In the genomic region with DNA sequence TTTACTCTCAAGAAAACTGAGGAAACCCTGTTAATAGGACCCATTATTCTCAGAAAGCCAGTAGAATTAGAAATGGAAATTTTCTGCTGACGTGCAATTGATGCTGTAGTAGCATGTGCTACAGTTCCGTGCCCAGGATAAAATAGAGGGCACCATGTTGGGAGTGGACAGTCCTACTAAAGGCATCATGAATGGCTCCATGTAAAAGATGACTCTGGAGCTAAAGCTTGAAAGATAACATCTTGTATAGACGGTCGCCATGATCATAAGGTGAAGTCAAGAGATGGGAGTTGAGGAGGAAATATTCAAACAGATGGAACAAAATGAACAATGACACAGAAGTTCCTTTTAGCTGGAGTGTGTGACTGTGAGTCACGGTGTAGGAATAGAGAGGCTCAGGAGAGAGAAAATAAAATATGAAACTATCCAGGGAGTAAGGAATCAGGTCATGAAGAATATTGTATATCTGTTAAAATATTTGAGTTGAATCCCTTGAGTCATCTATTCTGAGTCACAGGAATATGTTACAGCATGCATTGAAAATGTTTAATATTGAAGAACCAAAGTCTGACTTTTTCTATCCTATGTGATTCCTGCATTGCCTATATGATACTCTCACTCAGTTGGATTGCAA, we compare ENCODE assay signal across 17 cellular contexts. TPM values are rescaled to one million over a fixed set of nuclear protein-coding genes. Genes with fewer than 3 reads are reported as not detected.
DNase-seq lines count a peak whose midpoint lies in the region; FAIRE-seq and TF ChIP-seq lines count a peak whose summit lies in the region.
"Had no signal": no experiment of that assay in that cellular context is flagged by ENCODE, and none has a peak within 500 bp of the region (broad histone marks: within the 10 kb centered on the region; RNA-seq: fewer than 3 reads in every experiment).

No MANE protein-coding gene starts in this region.

- peaks cover 24% of the 10 kb centered on the region for H3K4me1 ChIP-seq in keratinocyte (ENCODE audit: control insufficient read depth, extremely low read depth, insufficient read depth, low read length)
- H3K4me1 ChIP-seq: Caco-2, spleen had no signal

- peak; percentile 67 for FAIRE-seq in keratinocyte (lab: Jason Lieb, UNC)

- H3K27me3 Mint-ChIP-seq in Calu3 (ENCODE audit: unreplicated experiment) (no peaks in the 10 kb centered on the region), chondrocyte (ENCODE audit: low read depth) (peaks cover 11% of the 10 kb centered on the region)
- H3K27me3 Mint-ChIP-seq: IgD-negative memory B cell had no signal

- H3K79me2 ChIP-seq in keratinocyte (ENCODE audit: control insufficient read depth, insufficient read depth, low read length) = no peaks in the 10 kb centered on the region

- TF ChIP-seq CTCF in Calu3 (IDR thresholded peaks at IDR 0.05; ENCODE audit: unreplicated experiment) = no peak
- no peak for TF ChIP-seq CTCF in chondrocyte (IDR thresholded peaks at IDR 0.05)
- no peak for TF ChIP-seq CTCF in keratinocyte (optimal IDR thresholded peaks at IDR 0.05 in 1 of 3, IDR thresholded peaks at IDR 0.05 in 1 of 3, conservative IDR thresholded peaks at IDR 0.05 in 1 of 3; ENCODE audit: extremely low read depth in 1 of 3, insufficient read depth in 2 of 3, low read length in 3 of 3)

- H3K27ac Mint-ChIP-seq in Calu3 (ENCODE audit: unreplicated experiment) = peak overlapping the region; percentile 40
- peak overlapping the region; percentile 24 for H3K27ac Mint-ChIP-seq in chondrocyte (ENCODE audit: unreplicated experiment)
- H3K27ac Mint-ChIP-seq: activated CD8-positive, alpha-beta T cell treated with anti-CD3 and anti-CD28 coated beads, Interleukin-2, amount 10 ng/mL, durations not matched to agents 7 days and 5 days; IgD-negative memory B cell had no signal

- intact Hi-C loops in Calu3 (cut with micrococcal nuclease; ENCODE audit: unreplicated experiment) = no loop called here

- CTCF ChIA-PET in Calu3 (lab: Charles Lee) = no interaction called here

- H3K36me3 ChIP-seq in keratinocyte (ENCODE audit: control insufficient read depth in 2 of 2, extremely low read depth in 1 of 2, insufficient read depth in 2 of 2, low read length in 2 of 2) = no peaks in the 10 kb centered on the region
- no peaks in the 10 kb centered on the region for H3K36me3 ChIP-seq in H7 (replicated peaks; ENCODE audit: control insufficient read depth, insufficient read depth, low read length)
- H3K36me3 ChIP-seq: left ventricle myocardium inferior, spleen, WERI-Rb-1 had no signal

- H3K4me3 ChIP-seq in keratinocyte (ENCODE audit: control insufficient read depth in 2 of 3, extremely low read depth in 1 of 3, insufficient read depth in 2 of 3, low read depth in 1 of 3, low read length in 3 of 3) = no peak overlapping the region
- H3K4me3 ChIP-seq in H7 (ENCODE audit: insufficient read depth, low read depth, low read length) = no peak overlapping the region
- H3K4me3 ChIP-seq: left ventricle myocardium inferior, spleen had no signal

- peak overlapping the region; percentile 67 for H3K27ac ChIP-seq in keratinocyte (ENCODE audit: control insufficient read depth, insufficient read depth, low read length)
- H3K27ac ChIP-seq: left ventricle myocardium inferior, spleen, WERI-Rb-1 had no signal

- no peaks in the 10 kb centered on the region for H3K9me1 ChIP-seq in keratinocyte (ENCODE audit: control insufficient read depth, extremely low read depth, insufficient read depth, low read length)

- H3K9me3 ChIP-seq in keratinocyte (ENCODE audit: control insufficient read depth, low read depth, low read length) = no peaks in the 10 kb centered on the region
- H3K9me3 ChIP-seq: Caco-2, left ventricle myocardium inferior, spleen had no signal

- H3K4me3 Mint-ChIP-seq in Calu3 (ENCODE audit: low read depth, unreplicated experiment) = no peak overlapping the region
- H3K4me3 Mint-ChIP-seq in chondrocyte (ENCODE audit: unreplicated experiment) = no peak overlapping the region
- H3K4me3 Mint-ChIP-seq: activated CD8-positive, alpha-beta T cell treated with anti-CD3 and anti-CD28 coated beads, Interleukin-2, amount 10 ng/mL, durations not matched to agents 7 days and 5 days; IgD-negative memory B cell had no signal

- peaks cover 6% of the 10 kb centered on the region for H3K36me3 Mint-ChIP-seq in Calu3 (ENCODE audit: insufficient read depth, unreplicated experiment)
- H3K36me3 Mint-ChIP-seq in chondrocyte (ENCODE audit: low read depth) = no peaks in the 10 kb centered on the region
- H3K36me3 Mint-ChIP-seq: IgD-negative memory B cell had no signal

- DNase-seq in Calu3 (no peak), NCI-H460 (ENCODE audit: extremely low read depth, low read depth) (peak; percentile 33), chondrocyte (ENCODE audit: low spot score) (no peak), keratinocyte (ENCODE audit: low read depth, low spot score) (peak; percentile 44), H7 (no peak), SKM-1 (lab: John Stamatoyannopoulos, UW; ENCODE audit: unreplicated experiment) (no peak), SIG-M5 (lab: John Stamatoyannopoulos, UW) (no peak), NCI-H345 treated with DMSO at 0.1 percent for 48 hours (lab: John Stamatoyannopoulos, UW; ENCODE audit: unreplicated experiment) (no peak)
- DNase-seq: activated CD8-positive, alpha-beta T cell treated with anti-CD3 and anti-CD28 coated beads, Interleukin-2, amount 10 ng/mL, durations not matched to agents 7 days and 5 days; Caco-2; left ventricle myocardium inferior; NCI-H1092 treated with DMSO at 0.1 percent for 48 hours; spleen; stimulated activated naive CD4-positive, alpha-beta T cell; WERI-Rb-1 had no signal

- H3K4me1 Mint-ChIP-seq in Calu3 (ENCODE audit: low read depth, unreplicated experiment) (peaks cover 26% of the 10 kb centered on the region), chondrocyte (ENCODE audit: low read depth) (peaks cover 12% of the 10 kb centered on the region)
- H3K4me1 Mint-ChIP-seq: IgD-negative memory B cell had no signal

- dilution Hi-C loops in keratinocyte (cut with MboI; ENCODE audit: extremely low pct_ligation_motif_present, low sequenced_read_pairs) = no loop called here

- no peaks in the 10 kb centered on the region for H4K20me1 ChIP-seq in keratinocyte (ENCODE audit: control insufficient read depth, extremely low read depth, insufficient read depth, low read length)

- H3K9me3 Mint-ChIP-seq in Calu3 (ENCODE audit: low read depth, unreplicated experiment) = no peaks in the 10 kb centered on the region
- H3K9me3 Mint-ChIP-seq in chondrocyte (ENCODE audit: low read depth) = no peaks in the 10 kb centered on the region
- H3K9me3 Mint-ChIP-seq: IgD-negative memory B cell had no signal

- peak overlapping the region; percentile 32 for H2AFZ ChIP-seq in keratinocyte (ENCODE audit: control insufficient read depth, low read length)

- no TSS peak for BruUV-seq in Calu3 (replicated peaks; lab: Mats Ljungman, UMichigan)

- H3K9ac ChIP-seq in keratinocyte (ENCODE audit: control insufficient read depth, extremely low read depth, insufficient read depth, low read length) = no peak overlapping the region

- H3K27me3 ChIP-seq in keratinocyte (ENCODE audit: control insufficient read depth, extremely low read depth, insufficient read depth, low read length) (no peaks in the 10 kb centered on the region), H7 (ENCODE audit: control insufficient read depth, insufficient read depth, low read length) (no peaks in the 10 kb centered on the region)
- H3K27me3 ChIP-seq: spleen had no signal

- H3K4me2 ChIP-seq in keratinocyte (ENCODE audit: control insufficient read depth, extremely low read depth, insufficient read depth, low read depth, low read length) = peak overlapping the region; percentile 52

RNA-seq across cellular contexts. Expression of gene ANXA10, which starts 31.8 kb away (rescaled TPM):
- 43.2 and 58.3 TPM in 2 replicates for total RNA-seq in Calu3 (2022)
- total RNA-seq in NCI-H460 (2014; rRNA removed; shearing (Covaris generic)) = 1.8 and 2.5 TPM in 2 replicates
- polyA plus RNA-seq in NCI-H460 (2014; cell fraction: nucleus; rRNA removed) = 0.67 and 2.8 TPM in 2 replicates
- total RNA-seq in chondrocyte = not detected in 3 replicates
- polyA plus RNA-seq in keratinocyte = 0.05 to 0.15 TPM in 2 of 3 replicates, not detected in the other
- not detected for polyA plus RNA-seq in keratinocyte (2011; ENCODE audit: low read depth)
- not detected in 2 replicates for polyA plus RNA-seq in keratinocyte (2011; cell fraction: cytosol; rRNA removed)
- polyA plus RNA-seq in keratinocyte (2011; cell fraction: nucleus; rRNA removed) = 0.14 and 0.16 TPM in 2 replicates
- not detected in 2 replicates for polyA plus RNA-seq in keratinocyte (2012; ENCODE audit: low replicate concordance)
- polyA minus RNA-seq in keratinocyte = not detected in 3 replicates
- not detected for polyA minus RNA-seq in keratinocyte (2011; cell fraction: cytosol; rRNA and poly(A)+ RNA removed)
- polyA minus RNA-seq in keratinocyte (2011; cell fraction: nucleus; rRNA and poly(A)+ RNA removed) = not detected in 2 replicates
- not detected in 2 replicates for total RNA-seq in H7 (2014; rRNA removed; shearing (Covaris generic))
- total RNA-seq: activated CD8-positive, alpha-beta T cell treated with anti-CD3 and anti-CD28 coated beads, Interleukin-2, amount 10 ng/mL, durations not matched to agents 7 days and 5 days; Caco-2; left ventricle myocardium inferior; spleen; urinary bladder had no signal
- polyA plus RNA-seq: IgD-negative memory B cell, spleen had no signal

Comparison
In these comparisons a context has a peak if more than half of its experiments do, and no peak if none do; other contexts are left out.
1. DNase-seq: peak in NCI-H460 (single experiment) and keratinocyte (single experiment); none in Calu3 (single experiment), chondrocyte (single experiment), H7 (single experiment), SKM-1 (single experiment), SIG-M5 (single experiment) and NCI-H345 treated with DMSO at 0.1 percent for 48 hours (single experiment).
2. RNA of gene ANXA10, which starts 31.8 kb away (total RNA-seq): 43.2 to 58.3 TPM in Calu3; 1.8 to 2.5 TPM in NCI-H460, not detected in chondrocyte and not detected in H7; every median in the first group is over 10 times any median in the second.